10 cellular contexts compared by ENCODE assay signal in genomic region chr1:115336741-115337140, GRCh38. TPM values are rescaled to one million over a fixed set of nuclear protein-coding genes. Genes with fewer than 3 reads are reported as not detected.
A peak's percentile ranks its signal among the peaks of the same experiment; 100 is the strongest.
DNase-seq lines count a peak whose midpoint lies in the region; ATAC-seq and TF ChIP-seq lines count a peak whose summit lies in the region.
"Had no signal": no experiment of that assay in that cellular context is flagged by ENCODE, and none has a peak within 500 bp of the region (broad histone marks: within the 10 kb centered on the region; RNA-seq: fewer than 3 reads in every experiment).

No MANE protein-coding gene starts in this region.

- peak overlapping the region; percentile 97 for H3K4me3 ChIP-seq in BJ (ENCODE audit: low read depth, low read length)
- H3K4me3 ChIP-seq in coronary artery: peak overlapping the region; percentile 47
- H3K4me3 ChIP-seq in MM.1S (ENCODE audit: low read length): no peak overlapping the region

- ATAC-seq in GM19467 (IDR thresholded peaks at IDR 0.05; ENCODE audit: unreplicated experiment) (no peak), HG03460 (IDR thresholded peaks at IDR 0.05; ENCODE audit: unreplicated experiment) (no peak)
- ATAC-seq: CD8-positive, alpha-beta T cell had no signal

- H3K9me2 ChIP-seq in MM.1S (replicated peaks; ENCODE audit: insufficient read depth, low read length): no peaks in the 10 kb centered on the region

- H3K4me2 ChIP-seq in MM.1S (ENCODE audit: low read depth, low read length): no peak overlapping the region

- H3K27me3 Mint-ChIP-seq in neural crest cell (ENCODE audit: low read depth): peaks cover 72% of the 10 kb centered on the region

- no peaks in the 10 kb centered on the region for H3K79me2 ChIP-seq in MM.1S (ENCODE audit: low read length)

- no peaks in the 10 kb centered on the region for H3K36me3 Mint-ChIP-seq in neural crest cell (ENCODE audit: low read depth)
- H3K36me3 Mint-ChIP-seq: CD8-positive, alpha-beta T cell had no signal

- peak overlapping the region; percentile 76 for H3K4me3 Mint-ChIP-seq in neural crest cell
- H3K4me3 Mint-ChIP-seq: CD8-positive, alpha-beta T cell had no signal

- DNase-seq in BJ (ENCODE audit: low read depth) (no peak), NCI-H1105 (lab: John Stamatoyannopoulos, UW) (peak; percentile 4), coronary artery (ENCODE audit: low spot score) (no peak), neural crest cell (ENCODE audit: low read depth, low spot score) (no peak), MM.1S (no peak), UCSD-AML1 (lab: John Stamatoyannopoulos, UW; ENCODE audit: unreplicated experiment) (no peak)
- DNase-seq: activated naive CD4-positive, alpha-beta T cell; CD8-positive, alpha-beta T cell had no signal

- no peak overlapping the region for H3K9ac ChIP-seq in MM.1S (ENCODE audit: low read length)

- TF ChIP-seq CTCF in BJ (IDR thresholded peaks at IDR 0.05; ENCODE audit: insufficient read depth, low read depth, low read length): no peak
- TF ChIP-seq CTCF in coronary artery (IDR thresholded peaks at IDR 0.05): no peak
- no peak for TF ChIP-seq CTCF in neural crest cell (conservative IDR thresholded peaks at IDR 0.05)
- TF ChIP-seq CTCF in MM.1S (IDR thresholded peaks at IDR 0.05; ENCODE audit: low read length): no peak

- H3K27ac Mint-ChIP-seq in neural crest cell (ENCODE audit: unreplicated experiment): no peak overlapping the region
- H3K27ac Mint-ChIP-seq: CD8-positive, alpha-beta T cell had no signal

- no peaks in the 10 kb centered on the region for H3K27me3 ChIP-seq in BJ (ENCODE audit: control insufficient read depth, insufficient read depth, low read length)
- H3K27me3 ChIP-seq in MM.1S (replicated peaks; ENCODE audit: insufficient read depth, low read length): no peaks in the 10 kb centered on the region

- H3K9me3 ChIP-seq in MM.1S (replicated peaks; ENCODE audit: insufficient read depth, low read length): no peaks in the 10 kb centered on the region

- H3F3A ChIP-seq in MM.1S (ENCODE audit: insufficient read depth, low read length): no peaks in the 10 kb centered on the region

- no peaks in the 10 kb centered on the region for H3K9me3 Mint-ChIP-seq in neural crest cell
- H3K9me3 Mint-ChIP-seq: CD8-positive, alpha-beta T cell had no signal

- CTCF ChIA-PET in BJ (lab: Yijun Ruan, JAX): interaction anchor here (1.1 to 2.7 kb wide), 4 partner anchors 23 to 198 kb away, joined by 3 to 18 read pairs (median 4); no protein-coding TSS in a partner anchor

- no peaks in the 10 kb centered on the region; the same call in 1 of the 2 replicates for H3K36me3 ChIP-seq in BJ (ENCODE audit: control insufficient read depth, insufficient read depth, low read length)
- H3K36me3 ChIP-seq in MM.1S (replicated peaks; ENCODE audit: insufficient read depth, low read length): no peaks in the 10 kb centered on the region

- POLR2A ChIA-PET in BJ (lab: Charles Lee): no interaction called here

- no peak overlapping the region for H2AFZ ChIP-seq in MM.1S (ENCODE audit: low read length)

- H3K27ac ChIP-seq in coronary artery: peak overlapping the region in 1 of 2 donors; percentile 73
- no peak overlapping the region for H3K27ac ChIP-seq in MM.1S (ENCODE audit: low read length)

- no peaks in the 10 kb centered on the region for H3K4me1 ChIP-seq in MM.1S (ENCODE audit: low read length)

- H3K4me1 Mint-ChIP-seq in neural crest cell: peaks cover 16% of the 10 kb centered on the region

- H4K20me1 ChIP-seq in MM.1S (ENCODE audit: insufficient read depth, low read length): no peaks in the 10 kb centered on the region

RNA-seq across cellular contexts. Expression of gene NGF, which starts 1.3 kb away (rescaled TPM):
- 42.4 and 49.6 TPM in 2 replicates for polyA plus RNA-seq in BJ (2011; rRNA removed)
- 21.2 and 25.0 TPM in 2 replicates for polyA minus RNA-seq in BJ (2011; rRNA and poly(A)+ RNA removed)
- total RNA-seq in neural crest cell: not detected in 2 replicates
- total RNA-seq: CD8-positive, alpha-beta T cell had no signal
